ENCODE assay signal across 20 cellular contexts in genomic region chr4:103026868-103027267, GRCh38. TPM values are rescaled to one million over a fixed set of nuclear protein-coding genes. Genes with fewer than 3 reads are reported as not detected.
"Had no signal": no experiment of that assay in that cellular context is flagged by ENCODE, and none has a peak within 500 bp of the region (broad histone marks: within the 10 kb centered on the region; RNA-seq: fewer than 3 reads in every experiment).

No MANE protein-coding gene starts in this region.

- H3K27ac ChIP-seq: coronary artery, hepatocyte, neutrophil, psoas muscle, right lobe of liver, testis, tibial nerve had no signal

- H2AFZ ChIP-seq: hepatocyte had no signal

- FAIRE-seq: endothelial cell of umbilical vein had no signal

- H3K9me3 ChIP-seq: mucosa of descending colon, neutrophil, psoas muscle, right lobe of liver, testis, tibial nerve had no signal

- H3K4me2 ChIP-seq: hepatocyte had no signal

- DNase-seq: effector CD4-positive, alpha-beta T cell; endodermal cell; kidney glomerular epithelial cell; mucosa of descending colon; naive thymus-derived CD8-positive, alpha-beta T cell; psoas muscle; retina; right lobe of liver; stimulated activated CD4-positive, alpha-beta T cell treated with anti-CD3 and anti-CD28 coated beads, Interleukin-2, amount 100 ng/mL, for 24 hours; stimulated activated CD4-positive, alpha-beta T cell treated with anti-CD3 and anti-CD28 coated beads, Interleukin-4, amount 100 ng/mL, for 4 hours; stimulated activated naive B cell treated with anti-CD40 and anti-IgM and Interleukin-4, amounts not matched to agents 10 μg/mL and 1 μg/mL and 100 μg/mL, for 72 hours; stimulated activated naive CD8-positive, alpha-beta T cell treated with anti-CD3 and anti-CD28 coated beads, Interleukin-15, amount 100 ng/mL, for 72 hours; testis had no signal

- H3K36me3 ChIP-seq: neutrophil had no signal

- H3K27me3 ChIP-seq: hepatocyte, neutrophil, right lobe of liver, testis, tibial nerve had no signal

- H3K4me1 ChIP-seq: psoas muscle, right lobe of liver, testis, tibial nerve had no signal

- ATAC-seq: esophagus mucosa; mucosa of descending colon; naive thymus-derived CD8-positive, alpha-beta T cell; psoas muscle; right lobe of liver; stimulated activated naive B cell treated with anti-CD40 and anti-IgM and Interleukin-4, amounts not matched to agents 10 μg/mL and 1 μg/mL and 100 μg/mL, for 72 hours; stimulated activated naive CD8-positive, alpha-beta T cell treated with anti-CD3 and anti-CD28 coated beads, Interleukin-15, amount 100 ng/mL, for 72 hours had no signal

- H3K4me3 ChIP-seq: coronary artery, hepatocyte, mucosa of descending colon, psoas muscle, right lobe of liver, testis, tibial nerve had no signal

RNA-seq across cellular contexts. Expression of gene SLC9B1, which starts 7.4 kb away (rescaled TPM):
- total RNA-seq: hepatocyte had no signal
- polyA plus RNA-seq: hepatocyte, neural cell had no signal
